Comparison of ENCODE assay signal across 16 cellular contexts in genomic region chr6:10175330-10175729, GRCh38.
DNase-seq lines count a peak whose midpoint lies in the region; ATAC-seq, FAIRE-seq and TF ChIP-seq lines count a peak whose summit lies in the region.
"Had no signal": no experiment of that assay in that cellular context is flagged by ENCODE, and none has a peak within 500 bp of the region (broad histone marks: within the 10 kb centered on the region; RNA-seq: fewer than 3 reads in every experiment).

No MANE protein-coding gene starts in this region.

- no peak for FAIRE-seq in bronchial epithelial cell (lab: Jason Lieb, UNC)
- FAIRE-seq: A204.1, G401.6, GM12891 had no signal

- H3K36me3 ChIP-seq in RWPE2 (ENCODE audit: low read depth), result no peaks in the 10 kb centered on the region
- H3K36me3 ChIP-seq in bronchial epithelial cell (ENCODE audit: control insufficient read depth, insufficient read depth, low read length), result no peaks in the 10 kb centered on the region
- no peaks in the 10 kb centered on the region for H3K36me3 ChIP-seq in HAP-1 (replicated peaks)
- H3K36me3 ChIP-seq: BE2C had no signal

- H3K27ac ChIP-seq in RWPE2 (ENCODE audit: poor library complexity, severe bottlenecking), result peak overlapping the region; percentile 62
- H3K27ac ChIP-seq: C4-2B had no signal

- DNase-seq in ELR (ENCODE audit: low read depth) (peak; percentile 13), RWPE2 (ENCODE audit: low spot score) (no peak), bronchial epithelial cell (ENCODE audit: low read depth) (peak; percentile 82), renal cortical epithelial cell (ENCODE audit: low read depth) (peak; percentile 69), HAP-1 (ENCODE audit: low spot score in 2 of 2) (no peak), mucosa of gallbladder (ENCODE audit: low spot score) (no peak)
- no peak for DNase-seq in NK-92 treated with Interleukin-12 subunit alpha and Interleukin-12 subunit beta, amount 100 ng/mL, for 24 hours (lab: John Stamatoyannopoulos, UW)
- DNase-seq: BE2C; CD4-positive, alpha-beta memory T cell; DMS79; H7 had no signal

- in situ Hi-C loops in HAP-1 (cut with MboI; ENCODE audit: low sequenced_read_pairs), result no loop called here

- peak; percentile 74; the same call in 2 of the 3 replicates for ATAC-seq in RWPE2 (ENCODE audit: low read depth)
- ATAC-seq: GM23338 had no signal

- H3K4me1 ChIP-seq in RWPE2 (ENCODE audit: insufficient read depth, poor library complexity, severe bottlenecking) (peaks cover 22% of the 10 kb centered on the region), HAP-1 (no peaks in the 10 kb centered on the region)
- H3K4me1 ChIP-seq: BE2C had no signal

- H3K27me3 ChIP-seq in RWPE2 (ENCODE audit: insufficient read depth, poor library complexity, severe bottlenecking) (no peaks in the 10 kb centered on the region), bronchial epithelial cell (ENCODE audit: control insufficient read depth, insufficient read depth, low read length) (no peaks in the 10 kb centered on the region), HAP-1 (ENCODE audit: low read depth) (no peaks in the 10 kb centered on the region)
- H3K27me3 ChIP-seq: BE2C had no signal

- H3K4me3 ChIP-seq in RWPE2 (ENCODE audit: severe bottlenecking) (no peak overlapping the region), bronchial epithelial cell (ENCODE audit: low read depth, low read length) (no peak overlapping the region), HAP-1 (no peak overlapping the region)
- H3K4me3 ChIP-seq: GM23338 had no signal

- no peak for TF ChIP-seq CTCF in RWPE2 (IDR thresholded peaks at IDR 0.05; ENCODE audit: poor library complexity, severe bottlenecking)
- TF ChIP-seq CTCF in bronchial epithelial cell (IDR thresholded peaks at IDR 0.05; ENCODE audit: insufficient read depth, low read length, severe bottlenecking), result no peak

- H3K9me3 ChIP-seq in RWPE2 (ENCODE audit: severe bottlenecking) (no peaks in the 10 kb centered on the region), HAP-1 (no peaks in the 10 kb centered on the region)
- H3K9me3 ChIP-seq: BE2C had no signal

Comparison
In these comparisons a context has a peak if more than half of its experiments do, and no peak if none do; other contexts are left out.
1. DNase-seq: peak in ELR (single experiment), bronchial epithelial cell (single experiment) and renal cortical epithelial cell (single experiment); none in RWPE2 (single experiment), HAP-1 (0 of 2), mucosa of gallbladder (single experiment) and NK-92 treated with Interleukin-12 subunit alpha and Interleukin-12 subunit beta, amount 100 ng/mL, for 24 hours (single experiment).